1 cellular context compared by ENCODE assay signal in the genomic region with DNA sequence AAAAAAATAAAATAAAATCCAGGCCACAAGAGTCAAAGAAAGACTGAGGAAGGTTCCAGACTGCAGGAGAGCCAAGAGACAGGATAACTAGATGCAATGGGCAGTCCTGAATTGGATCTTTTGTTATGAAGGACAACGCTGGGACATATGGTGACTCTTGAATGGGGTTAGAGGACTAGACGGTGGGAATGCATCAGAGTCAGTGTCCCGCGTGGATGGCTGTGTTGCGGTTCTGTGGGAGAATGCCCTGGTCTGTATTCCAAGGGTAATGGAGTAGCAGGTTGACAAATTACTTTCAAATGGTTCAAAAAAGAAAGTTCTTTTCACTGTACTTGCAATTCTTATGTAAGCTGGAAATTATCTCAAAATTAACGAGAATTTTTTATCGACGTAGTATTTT.
TF ChIP-seq lines count a peak whose summit lies in the region.

No MANE protein-coding gene starts in this region.

TF ChIP-seq in H1, 55 proteins besides CTCF, POLR2A, EP300 and RAD21:
- TF ChIP-seq PHF8 (conservative IDR thresholded peaks at IDR 0.05; ENCODE audit: low read depth, low read length) (no peak), HDAC6 (IDR thresholded peaks at IDR 0.05; ENCODE audit: low read depth, low read length) (no peak), TBP (IDR thresholded peaks at IDR 0.05; ENCODE audit: low read depth, low read length) (no peak), RXRA (IDR thresholded peaks at IDR 0.05; ENCODE audit: insufficient read depth, low read depth, low read length) (no peak), EZH2 (IDR thresholded peaks at IDR 0.05; ENCODE audit: low read depth, low read length, severe bottlenecking) (no peak), GTF2F1 (IDR thresholded peaks at IDR 0.05; ENCODE audit: borderline replicate concordance, low read depth, low read length) (no peak), SIX5 (IDR thresholded peaks at IDR 0.05; ENCODE audit: low read depth, low read length) (no peak), SIN3A (conservative IDR thresholded peaks at IDR 0.05 in 1 of 2, IDR thresholded peaks at IDR 0.05 in 1 of 2; ENCODE audit: low read depth in 1 of 2, low read length in 2 of 2) (no peak), CHD7 (IDR thresholded peaks at IDR 0.05; ENCODE audit: insufficient replicate concordance, low read length) (no peak)
